ENCODE assay signal across 12 cellular contexts in genomic region chr16:17590711-17591654, GRCh38.
DNase-seq lines count a peak whose midpoint lies in the region; ATAC-seq, FAIRE-seq and TF ChIP-seq lines count a peak whose summit lies in the region.
"Had no signal": no experiment of that assay in that cellular context is flagged by ENCODE, and none has a peak within 500 bp of the region (broad histone marks: within the 10 kb centered on the region; RNA-seq: fewer than 3 reads in every experiment).

No MANE protein-coding gene starts in this region.

- no peaks in the 10 kb centered on the region for H3K79me2 ChIP-seq in HepG2 (ENCODE audit: insufficient read depth, low read length)

- no peaks in the 10 kb centered on the region for H3K36me3 ChIP-seq in HepG2 (replicated peaks in 1 of 2; ENCODE audit: control insufficient read depth in 1 of 2, insufficient read depth in 2 of 2, low read length in 2 of 2)

- no peaks in the 10 kb centered on the region for H3K4me1 ChIP-seq in HepG2 (ENCODE audit: insufficient read depth, low read length)

- peak; percentile 22 for DNase-seq in KBM-7
- peak; percentile 76 for DNase-seq in activated CD4-positive, alpha-beta T cell treated with anti-CD3 and anti-CD28 coated beads for 36 hours
- DNase-seq in activated naive CD8-positive, alpha-beta T cell treated with anti-CD3 and anti-CD28 coated beads, Interleukin-2, amount 50 U/mL, for 24 hours = peak; percentile 66
- DNase-seq in stimulated activated CD4-positive, alpha-beta T cell treated with anti-CD3 and anti-CD28 coated beads, Interleukin-4, amount 100 ng/mL, for 24 hours = peak; percentile 51
- DNase-seq in HTR-8/SVneo (ENCODE audit: insufficient read length, low spot score) = no peak
- DNase-seq in pons (ENCODE audit: low spot score) = no peak
- DNase-seq in HepG2 (ENCODE audit: low spot score) = no peak
- DNase-seq: NCI-H446, nephron progenitor cell had no signal

- FAIRE-seq in HTR-8/SVneo (lab: Jason Lieb, UNC) = no peak
- no peak for FAIRE-seq in HepG2 (lab: Jason Lieb, UNC)
- FAIRE-seq: D721Med, TTC549 had no signal

- H3K36me3 Mint-ChIP-seq in activated CD4-positive, alpha-beta T cell treated with anti-CD3 and anti-CD28 coated beads for 36 hours (ENCODE audit: low read depth) = peaks cover 3% of the 10 kb centered on the region
- peaks cover 5% of the 10 kb centered on the region for H3K36me3 Mint-ChIP-seq in activated naive CD8-positive, alpha-beta T cell treated with anti-CD3 and anti-CD28 coated beads, Interleukin-2, amount 50 U/mL, for 24 hours (ENCODE audit: low read depth)

- in situ Hi-C loops in KBM-7 (cut with MboI; ENCODE audit: low pct_unique_long_range_greater_than_20kb, low sequenced_read_pairs) (no loop called here), HepG2 (cut with HindIII; ENCODE audit: extremely low pct_ligation_motif_present, low pct_unique_long_range_greater_than_20kb) (no loop called here)

- peaks cover 3% of the 10 kb centered on the region for H3K9me3 Mint-ChIP-seq in activated CD4-positive, alpha-beta T cell treated with anti-CD3 and anti-CD28 coated beads for 36 hours (ENCODE audit: low read depth)
- peaks cover 13% of the 10 kb centered on the region for H3K9me3 Mint-ChIP-seq in activated naive CD8-positive, alpha-beta T cell treated with anti-CD3 and anti-CD28 coated beads, Interleukin-2, amount 50 U/mL, for 24 hours

- no peaks in the 10 kb centered on the region for H4K20me1 ChIP-seq in HepG2 (ENCODE audit: insufficient read depth, low read length)

- peaks cover 15% of the 10 kb centered on the region for H3K27me3 Mint-ChIP-seq in activated CD4-positive, alpha-beta T cell treated with anti-CD3 and anti-CD28 coated beads for 36 hours
- peaks cover 22% of the 10 kb centered on the region for H3K27me3 Mint-ChIP-seq in activated naive CD8-positive, alpha-beta T cell treated with anti-CD3 and anti-CD28 coated beads, Interleukin-2, amount 50 U/mL, for 24 hours

- no peaks in the 10 kb centered on the region; the same call in 1 of the 2 replicates for H3K9me3 ChIP-seq in HepG2 (ENCODE audit: low read length)

- H3K27ac ChIP-seq in HepG2 (ENCODE audit: extremely low read length, insufficient read depth, low read length) = no peak overlapping the region

- TF ChIP-seq EP300 in HepG2 (IDR thresholded peaks at IDR 0.05; ENCODE audit: low read depth in 2 of 2, low read length in 2 of 2) (no peak), HepG2 (CRISPR knock-in tag; IDR thresholded peaks at IDR 0.05; ENCODE audit: borderline replicate concordance) (no peak)

- no peak overlapping the region for H2AFZ ChIP-seq in HepG2 (ENCODE audit: low read length)

- no peak for TF ChIP-seq POLR2A in HepG2 (IDR thresholded peaks at IDR 0.05; ENCODE audit: insufficient read depth in 1 of 2, low read depth in 2 of 2, low read length in 2 of 2)

- peak overlapping the region; percentile 85 for H3K27ac Mint-ChIP-seq in activated CD4-positive, alpha-beta T cell treated with anti-CD3 and anti-CD28 coated beads for 36 hours
- peak overlapping the region; percentile 87 for H3K27ac Mint-ChIP-seq in activated naive CD8-positive, alpha-beta T cell treated with anti-CD3 and anti-CD28 coated beads, Interleukin-2, amount 50 U/mL, for 24 hours
- H3K27ac Mint-ChIP-seq: nephron progenitor cell had no signal

- H3K4me3 Mint-ChIP-seq in activated CD4-positive, alpha-beta T cell treated with anti-CD3 and anti-CD28 coated beads for 36 hours = no peak overlapping the region
- peak overlapping the region; percentile 32 for H3K4me3 Mint-ChIP-seq in activated naive CD8-positive, alpha-beta T cell treated with anti-CD3 and anti-CD28 coated beads, Interleukin-2, amount 50 U/mL, for 24 hours
- H3K4me3 Mint-ChIP-seq: nephron progenitor cell had no signal

- peak; percentile 80 for ATAC-seq in activated CD4-positive, alpha-beta T cell treated with anti-CD3 and anti-CD28 coated beads for 36 hours
- ATAC-seq in activated naive CD8-positive, alpha-beta T cell treated with anti-CD3 and anti-CD28 coated beads, Interleukin-2, amount 50 U/mL, for 24 hours = peak; percentile 84
- ATAC-seq in GM19023 (IDR thresholded peaks at IDR 0.05; ENCODE audit: unreplicated experiment) (no peak), HepG2 (no peak)

- no TSS peak for BruUV-seq in HepG2 (replicated peaks; lab: Mats Ljungman, UMichigan)

- H3K9ac ChIP-seq in HepG2 (ENCODE audit: insufficient read depth, low read depth, low read length) = no peak overlapping the region

- H3K27me3 ChIP-seq in HepG2 (ENCODE audit: control insufficient read depth in 1 of 2, insufficient read depth in 2 of 2, low read length in 2 of 2) = no peaks in the 10 kb centered on the region

- 35% methylated on average over 9 of the region's 9 CpGs for WGBS in HepG2 (ENCODE audit: low lambda C conversion rate)

- no peak for TF ChIP-seq RAD21 in HepG2 (CRISPR knock-in tag; IDR thresholded peaks at IDR 0.05)

- H3K4me3 ChIP-seq in HepG2 (replicated peaks in 1 of 3; ENCODE audit: insufficient read depth in 1 of 3, low read depth in 2 of 3, low read length in 3 of 3) = no peak overlapping the region

- POLR2A ChIA-PET in activated CD4-positive, alpha-beta T cell treated with anti-CD3 and anti-CD28 coated beads for 36 hours (lab: Charles Lee) = no interaction called here
- POLR2A ChIA-PET in HepG2 (lab: Yijun Ruan, JAX) = no interaction called here

- TF ChIP-seq CTCF in HepG2 (CRISPR knock-in tag; IDR thresholded peaks at IDR 0.05) = no peak

- peaks cover 12% of the 10 kb centered on the region for H3K4me1 Mint-ChIP-seq in activated CD4-positive, alpha-beta T cell treated with anti-CD3 and anti-CD28 coated beads for 36 hours
- peaks cover 33% of the 10 kb centered on the region for H3K4me1 Mint-ChIP-seq in activated naive CD8-positive, alpha-beta T cell treated with anti-CD3 and anti-CD28 coated beads, Interleukin-2, amount 50 U/mL, for 24 hours

- intact Hi-C loops in activated CD4-positive, alpha-beta T cell treated with anti-CD3 and anti-CD28 coated beads for 36 hours (cut with DNase I, micrococcal nuclease) = no loop called here
- intact Hi-C loops in HepG2 (cut with micrococcal nuclease; ENCODE audit: unreplicated experiment) = no loop called here

- CTCF ChIA-PET in activated CD4-positive, alpha-beta T cell treated with anti-CD3 and anti-CD28 coated beads for 36 hours (lab: Charles Lee) = no interaction called here
- CTCF ChIA-PET in HepG2 (lab: Yijun Ruan, JAX; ENCODE audit: low intra/inter-chr PET ratio, low total read pairs) = no interaction called here

- H3K4me2 ChIP-seq in HepG2 (ENCODE audit: low read depth, low read length) = no peak overlapping the region

TF ChIP-seq in HepG2, 621 proteins besides CTCF, POLR2A, EP300 and RAD21 (continues in another document):
- TF ChIP-seq ZNF687 (CRISPR knock-in tag; IDR thresholded peaks at IDR 0.05) = no peak
- TF ChIP-seq KDM4B (CRISPR knock-in tag; IDR thresholded peaks at IDR 0.05) = no peak
- no peak for TF ChIP-seq RXRA (CRISPR knock-in tag; IDR thresholded peaks at IDR 0.05)
- TF ChIP-seq ZBTB42 (CRISPR knock-in tag; IDR thresholded peaks at IDR 0.05) = no peak
- TF ChIP-seq ETS1 (CRISPR knock-in tag; IDR thresholded peaks at IDR 0.05) = no peak

Comparison
In these comparisons a context has a peak if more than half of its experiments do, and no peak if none do; other contexts are left out.
1. DNase-seq: peak in KBM-7 (single experiment), activated CD4-positive, alpha-beta T cell treated with anti-CD3 and anti-CD28 coated beads for 36 hours (single experiment), activated naive CD8-positive, alpha-beta T cell treated with anti-CD3 and anti-CD28 coated beads, Interleukin-2, amount 50 U/mL, for 24 hours (single experiment) and stimulated activated CD4-positive, alpha-beta T cell treated with anti-CD3 and anti-CD28 coated beads, Interleukin-4, amount 100 ng/mL, for 24 hours (single experiment); none in HTR-8/SVneo (single experiment), pons (single experiment) and HepG2 (single experiment).
2. ATAC-seq: peak in activated CD4-positive, alpha-beta T cell treated with anti-CD3 and anti-CD28 coated beads for 36 hours (single experiment) and activated naive CD8-positive, alpha-beta T cell treated with anti-CD3 and anti-CD28 coated beads, Interleukin-2, amount 50 U/mL, for 24 hours (single experiment); none in GM19023 (single experiment) and HepG2 (single experiment).